12 cellular contexts compared by ENCODE assay signal in genomic region chr2:113211226-113212105, GRCh38. TPM values are rescaled to one million over a fixed set of nuclear protein-coding genes. Genes with fewer than 3 reads are reported as not detected.
A peak's percentile ranks its signal among the peaks of the same experiment; 100 is the strongest.
DNase-seq lines count a peak whose midpoint lies in the region; ATAC-seq and TF ChIP-seq lines count a peak whose summit lies in the region.
"Had no signal": no experiment of that assay in that cellular context is flagged by ENCODE, and none has a peak within 500 bp of the region (broad histone marks: within the 10 kb centered on the region; RNA-seq: fewer than 3 reads in every experiment).

No MANE protein-coding gene starts in this region.

- H3K4me1 ChIP-seq in mammary epithelial cell (ENCODE audit: insufficient read depth, low read length) (peaks cover 20% of the 10 kb centered on the region), left lung (peaks cover 9 to 23% of the 10 kb centered on the region in 2 donors), transverse colon (peaks cover 7 to 28% (median 22%) of the 10 kb centered on the region in 4 donors)
- H3K4me1 ChIP-seq in CD4-positive, alpha-beta memory T cell (ENCODE audit: insufficient read depth, low read length): peaks cover 3% of the 10 kb centered on the region

- WGBS in mammary epithelial cell (ENCODE audit: low coverage, missing lambda C conversion rate): 74% methylated on average over 13 of the region's 13 CpGs
- 67 to 71% methylated on average over 1 to 13 of the region's 13 CpGs for WGBS in transverse colon (ENCODE audit: low coverage in 1 of 2), 2 donors

- H3K27me3 Mint-ChIP-seq in T-helper 2 cell treated with Interferon-gamma antibody and Interleukin-4, amounts not matched to agents 5 μg/mL and 100 μg/mL, for 36 hours (ENCODE audit: low read depth): peaks cover 4% of the 10 kb centered on the region
- H3K27me3 Mint-ChIP-seq in CD4-positive, alpha-beta memory T cell: no peaks in the 10 kb centered on the region

- TF ChIP-seq POLR2A in transverse colon (IDR thresholded peaks at IDR 0.05): no peak

- intact Hi-C loops in mammary epithelial cell (cut with micrococcal nuclease): no loop called here
- intact Hi-C loops in left lung (cut with DNase I): no loop called here
- intact Hi-C loops in transverse colon (cut with DNase I; ENCODE audit: low total_unique reads): no loop called here
- intact Hi-C loops in CD4-positive, alpha-beta memory T cell (cut with micrococcal nuclease): no loop called here

- CTCF ChIA-PET in mammary epithelial cell (lab: Charles Lee; ENCODE audit: low non-redundant PET): interaction anchor here (0.6 kb wide), 1 partner anchor 220 kb away, joined by 4 read pairs; no protein-coding TSS in a partner anchor
- CTCF ChIA-PET in CD4-positive, alpha-beta memory T cell (lab: Charles Lee; ENCODE audit: partially characterized antibody): interaction anchor here (1.4 to 3.1 kb wide), 3 partner anchors 73 to 179 kb away, joined by 3 to 9 read pairs (median 4); no protein-coding TSS in a partner anchor

- TF ChIP-seq EP300 in transverse colon (IDR thresholded peaks at IDR 0.05; ENCODE audit: low read depth): no peak

- peak overlapping the region; percentile 70 for H2AFZ ChIP-seq in mammary epithelial cell (ENCODE audit: low read depth, low read length)

- in situ Hi-C loops in mammary epithelial cell (cut with MboI; ENCODE audit: low sequenced_read_pairs in 2 of 2) (no loop called here), transverse colon (cut with MboI; ENCODE audit: low pct_ligation_motif_present in 1 of 4, low pct_unique_long_range_greater_than_20kb in 1 of 4, low sequenced_read_pairs in 3 of 4) (no loop called here)

- H3K4me3 Mint-ChIP-seq in T-helper 2 cell treated with Interferon-gamma antibody and Interleukin-4, amounts not matched to agents 5 μg/mL and 100 μg/mL, for 36 hours: no peak overlapping the region
- H3K4me3 Mint-ChIP-seq in CD4-positive, alpha-beta memory T cell: no peak overlapping the region

- no peak overlapping the region for H3K4me3 ChIP-seq in mammary epithelial cell (replicated peaks in 1 of 3; ENCODE audit: insufficient read depth in 1 of 3, low read depth in 2 of 3, low read length in 3 of 3)
- H3K4me3 ChIP-seq in left lung: no peak overlapping the region
- H3K4me3 ChIP-seq in transverse colon: no peak overlapping the region
- no peak overlapping the region for H3K4me3 ChIP-seq in CD4-positive, alpha-beta memory T cell (ENCODE audit: low read length in 2 of 2)
- H3K4me3 ChIP-seq: ovary had no signal

- no TSS peak for BruUV-seq in mammary epithelial cell (replicated peaks; lab: Mats Ljungman, UMichigan)

- TF ChIP-seq CTCF in mammary epithelial cell (conservative IDR thresholded peaks at IDR 0.05 in 1 of 2, IDR thresholded peaks at IDR 0.05 in 1 of 2; ENCODE audit: extremely low read depth in 1 of 2, insufficient read depth in 1 of 2, low read depth in 1 of 2, low read length in 2 of 2) (no peak), left lung (IDR thresholded peaks at IDR 0.05) (no peak), transverse colon (IDR thresholded peaks at IDR 0.05) (no peak)

- DNase-seq in HPDE6-E6E7 (ENCODE audit: extremely low spot score) (peak; percentile 34), mammary epithelial cell (peak; percentile 75), left lung (no peak), transverse colon (no peak), cortex of kidney (lab: John Stamatoyannopoulos, UW) (no peak), DMS 273 (lab: John Stamatoyannopoulos, UW; ENCODE audit: unreplicated experiment) (no peak)
- no peak for DNase-seq in T-helper 2 cell treated with Interferon-gamma antibody and Interleukin-4, amounts not matched to agents 5 μg/mL and 100 μg/mL, for 36 hours (ENCODE audit: low spot score)
- DNase-seq in CD4-positive, alpha-beta memory T cell: no peak
- DNase-seq: activated T-cell treated with anti-CD3 and anti-CD28 coated beads, Interleukin-2, amount 50 U/mL, for 1 hour; stimulated activated naive CD8-positive, alpha-beta T cell treated with anti-CD3 and anti-CD28 coated beads, Interleukin-15, Interleukin-2, amounts not matched to agents 100 U/mL and 50 U/mL, for 24 hours had no signal

- H3K4me1 Mint-ChIP-seq in T-helper 2 cell treated with Interferon-gamma antibody and Interleukin-4, amounts not matched to agents 5 μg/mL and 100 μg/mL, for 36 hours (ENCODE audit: low read depth): no peaks in the 10 kb centered on the region
- peaks cover 0 to 15% (median under 1%) of the 10 kb centered on the region in 4 donors for H3K4me1 Mint-ChIP-seq in CD4-positive, alpha-beta memory T cell

- H3K9me3 ChIP-seq in mammary epithelial cell (replicated peaks; ENCODE audit: insufficient read depth, low read length): no peaks in the 10 kb centered on the region
- H3K9me3 ChIP-seq in left lung: no peaks in the 10 kb centered on the region
- H3K9me3 ChIP-seq in transverse colon: no peaks in the 10 kb centered on the region
- H3K9me3 ChIP-seq in CD4-positive, alpha-beta memory T cell (ENCODE audit: control insufficient read depth in 1 of 2, low read length in 2 of 2): no peaks in the 10 kb centered on the region
- H3K9me3 ChIP-seq: ovary had no signal

- no peaks in the 10 kb centered on the region for H3K79me2 ChIP-seq in mammary epithelial cell (ENCODE audit: insufficient read depth, low read length)

- H3K27ac ChIP-seq in mammary epithelial cell (ENCODE audit: insufficient read depth, low read depth, low read length) (peak overlapping the region; percentile 65), left lung (peak overlapping the region in 1 of 2 donors; percentile 60), transverse colon (peak overlapping the region; percentile 2 to 59 (median 38))
- no peak overlapping the region for H3K27ac ChIP-seq in CD4-positive, alpha-beta memory T cell (ENCODE audit: low read depth, low read length)
- H3K27ac ChIP-seq: epithelial cell of prostate had no signal

- POLR2A ChIA-PET in CD4-positive, alpha-beta memory T cell (lab: Charles Lee; ENCODE audit: partially characterized antibody): interaction anchor here (1.2 kb wide), 1 partner anchor 10 kb away, joined by 3 read pairs; no protein-coding TSS in a partner anchor

- peak overlapping the region; percentile 4 for H3K9ac ChIP-seq in mammary epithelial cell (ENCODE audit: insufficient read depth, low read length)

- H3K27me3 ChIP-seq in mammary epithelial cell (ENCODE audit: insufficient read depth, low read length) (no peaks in the 10 kb centered on the region), left lung (no peaks in the 10 kb centered on the region), transverse colon (no peaks in the 10 kb centered on the region)
- no peaks in the 10 kb centered on the region for H3K27me3 ChIP-seq in CD4-positive, alpha-beta memory T cell (ENCODE audit: insufficient read depth, low read length)
- H3K27me3 ChIP-seq: ovary had no signal

- no peaks in the 10 kb centered on the region for H3K9me3 Mint-ChIP-seq in T-helper 2 cell treated with Interferon-gamma antibody and Interleukin-4, amounts not matched to agents 5 μg/mL and 100 μg/mL, for 36 hours
- peaks cover 0 to 3% (median 0%) of the 10 kb centered on the region in 8 donors for H3K9me3 Mint-ChIP-seq in CD4-positive, alpha-beta memory T cell

- H3K27ac Mint-ChIP-seq in T-helper 2 cell treated with Interferon-gamma antibody and Interleukin-4, amounts not matched to agents 5 μg/mL and 100 μg/mL, for 36 hours: no peak overlapping the region
- H3K27ac Mint-ChIP-seq in CD4-positive, alpha-beta memory T cell: peak overlapping the region in 1 of 7 donors; percentile 19

- no peaks in the 10 kb centered on the region for H4K20me1 ChIP-seq in mammary epithelial cell (ENCODE audit: insufficient read depth, low read length)

- dilution Hi-C loops in mammary epithelial cell (cut with HindIII; ENCODE audit: low sequenced_read_pairs): no loop called here

- H3K36me3 ChIP-seq in mammary epithelial cell (ENCODE audit: insufficient read depth, low read length) (no peaks in the 10 kb centered on the region), left lung (no peaks in the 10 kb centered on the region), transverse colon (no peaks in the 10 kb centered on the region)
- H3K36me3 ChIP-seq in CD4-positive, alpha-beta memory T cell (ENCODE audit: insufficient read depth, low read length): no peaks in the 10 kb centered on the region
- H3K36me3 ChIP-seq: ovary had no signal

- peak overlapping the region; percentile 17 for H3K4me2 ChIP-seq in mammary epithelial cell (ENCODE audit: insufficient read depth, low read depth, low read length)

- peak; percentile 43 for ATAC-seq in left lung
- ATAC-seq: stimulated activated naive CD8-positive, alpha-beta T cell treated with anti-CD3 and anti-CD28 coated beads, Interleukin-15, Interleukin-2, amounts not matched to agents 100 U/mL and 50 U/mL, for 24 hours had no signal

- H3K36me3 Mint-ChIP-seq in T-helper 2 cell treated with Interferon-gamma antibody and Interleukin-4, amounts not matched to agents 5 μg/mL and 100 μg/mL, for 36 hours (ENCODE audit: low read depth): no peaks in the 10 kb centered on the region
- H3K36me3 Mint-ChIP-seq in CD4-positive, alpha-beta memory T cell: no peaks in the 10 kb centered on the region

RNA-seq across cellular contexts. Expression of gene PSD4, which starts 37.7 kb away (rescaled TPM):
- total RNA-seq in mammary epithelial cell: 10 to 100 TPM; 23.8 to 28.6 TPM
- polyA plus RNA-seq in mammary epithelial cell: 12.8 TPM
- 33.5 TPM for polyA minus RNA-seq in mammary epithelial cell
- total RNA-seq in left lung: 10 to 100 TPM; 29.8 to 50.2 TPM
- 100 to 1,000 TPM in 1 of 4 donors, 10 to 100 TPM in 3; 48.2 to 193 (median 87.4) TPM for total RNA-seq in transverse colon
- 100 to 1,000 TPM in 1 of 2 experiments, 10 to 100 TPM in 1; 100.0 to 101 TPM for total RNA-seq in CD4-positive, alpha-beta memory T cell
- 10 to 100 TPM; 11.9 to 32.8 TPM for polyA plus RNA-seq in CD4-positive, alpha-beta memory T cell

Comparison
In these comparisons a context has a peak if more than half of its experiments do, and no peak if none do; other contexts are left out.
1. DNase-seq: peak in HPDE6-E6E7 (single experiment) and mammary epithelial cell (single experiment); none in left lung (0 of 2), transverse colon (single experiment), cortex of kidney (single experiment), DMS 273 (single experiment), T-helper 2 cell treated with Interferon-gamma antibody and Interleukin-4, amounts not matched to agents 5 μg/mL and 100 μg/mL, for 36 hours (single experiment) and CD4-positive, alpha-beta memory T cell (0 of 5).